ENCODE assay signal across 8 cellular contexts in the genomic region with DNA sequence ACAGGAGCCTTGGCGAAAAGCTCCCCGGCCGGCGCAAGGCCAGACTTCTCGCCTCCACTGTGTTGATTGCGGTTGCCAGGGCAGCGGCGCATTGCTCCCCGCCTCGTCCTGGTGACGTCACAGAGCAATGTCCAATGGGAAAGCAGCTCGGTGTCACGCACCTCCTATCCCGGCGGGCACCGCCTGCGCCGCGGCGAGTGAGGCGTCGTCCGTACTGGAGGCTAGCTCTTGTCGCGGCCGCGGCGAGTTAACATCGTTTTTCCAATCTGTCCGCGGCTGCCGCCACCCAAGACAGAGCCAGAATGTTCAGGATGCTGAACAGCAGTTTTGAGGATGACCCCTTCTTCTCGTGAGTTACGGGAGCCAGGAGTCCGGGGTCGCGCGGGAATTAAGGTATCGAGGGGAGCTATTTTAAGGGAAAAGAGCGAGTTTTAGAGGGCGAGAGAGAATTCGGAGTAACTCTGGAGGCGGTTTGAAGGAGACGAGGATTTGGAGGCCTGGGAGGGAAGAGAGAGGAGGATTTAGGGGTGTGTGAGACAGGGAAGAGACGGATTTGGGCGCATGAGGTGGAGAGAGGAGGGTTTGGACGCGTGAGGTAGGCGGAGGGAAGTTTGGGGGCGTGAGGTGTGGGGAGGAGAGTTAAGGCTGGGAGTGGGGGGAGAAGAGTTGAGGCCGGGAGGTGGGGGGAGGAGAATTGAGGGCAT. TPM values are rescaled to one million over a fixed set of nuclear protein-coding genes. Genes with fewer than 3 reads are reported as not detected.
DNase-seq lines count a peak whose midpoint lies in the region; ATAC-seq and TF ChIP-seq lines count a peak whose summit lies in the region.

Gene MLF1, plus strand, starts transcription at position 196 of the 704 bp plus-strand sequence. Its CDS starts 107 bp downstream, at position 303.

- ATAC-seq in HG02884 (IDR thresholded peaks at IDR 0.05; ENCODE audit: unreplicated experiment) = peak; percentile 100
- peak; percentile 99 for ATAC-seq in aorta (ENCODE audit: low FRiP score)

- H3K27ac ChIP-seq in WERI-Rb-1 = peak within 1 kb of the TSS; percentile 60
- H3K27ac ChIP-seq in iPS DF 6.9 (ENCODE audit: low read length) = no peak within 1 kb of the TSS
- H3K27ac ChIP-seq in aorta (ENCODE audit: low read depth in 1 of 2, low read length in 2 of 2) = no peak within 1 kb of the TSS

- intact Hi-C loops in aorta (cut with DNase I) = no loop called here

- in situ Hi-C loops in GM13976 (cut with MboI; ENCODE audit: low sequenced_read_pairs, unreplicated experiment) (no loop called here), T47D (cut with HindIII; ENCODE audit: low pct_unique_long_range_greater_than_20kb, low sequenced_read_pairs) (no loop called here)

- DNase-seq in GM13976 (ENCODE audit: low spot score) (peak; percentile 94), NCI-H2029 (lab: John Stamatoyannopoulos, UW) (peak; percentile 95), WERI-Rb-1 (peak; percentile 96), T47D (ENCODE audit: low read depth in 1 of 2, low spot score in 1 of 2) (peak; percentile 97 to 98), iPS DF 6.9 (ENCODE audit: low read depth, low spot score) (peak; percentile 92), retinal pigment epithelial cell (ENCODE audit: low read depth) (peak; percentile 87), aorta (peak; percentile 98 to 99)

- no peaks in the 10 kb centered on the region for H3K36me3 ChIP-seq in WERI-Rb-1
- no peaks in the 10 kb centered on the region for H3K36me3 ChIP-seq in iPS DF 6.9 (ENCODE audit: control insufficient read depth, insufficient read depth, low read length)
- H3K36me3 ChIP-seq in aorta (ENCODE audit: control insufficient read depth in 1 of 2, insufficient read depth in 2 of 2, low read length in 1 of 2) = no peaks in the 10 kb centered on the region

- whole genome bisulfite sequencing in iPS DF 6.9 (ENCODE audit: insufficient coverage, insufficient read length) = no CpG with 5 or more reads among the region's 51 CpGs
- WGBS in aorta, 2 donors = 1% methylated on average over 51 of the region's 51 CpGs

- TF ChIP-seq CTCF in GM13976 (IDR thresholded peaks at IDR 0.05; ENCODE audit: borderline replicate concordance, control extremely low read depth, extremely low read depth, insufficient read depth, missing control alignments) (no peak), WERI-Rb-1 (IDR thresholded peaks at IDR 0.05; ENCODE audit: low read depth, low read length) (no peak), retinal pigment epithelial cell (conservative IDR thresholded peaks at IDR 0.05; ENCODE audit: low read depth, low read length) (no peak)

- no peaks in the 10 kb centered on the region for H3K27me3 ChIP-seq in WERI-Rb-1 (ENCODE audit: insufficient read depth, low read depth, severe bottlenecking)
- H3K27me3 ChIP-seq in iPS DF 6.9 (ENCODE audit: control insufficient read depth, insufficient read depth, low read length) = no peaks in the 10 kb centered on the region
- no peaks in the 10 kb centered on the region for H3K27me3 ChIP-seq in aorta (ENCODE audit: control insufficient read depth in 1 of 2, insufficient read depth in 2 of 2, low read length in 1 of 2)

- H3K4me1 ChIP-seq in iPS DF 6.9 (ENCODE audit: control insufficient read depth, insufficient read depth, low read length) = no peaks in the 10 kb centered on the region; the same call in 1 of the 2 replicates
- H3K4me1 ChIP-seq in aorta (ENCODE audit: control insufficient read depth in 1 of 2, insufficient read depth in 2 of 2, low read length in 2 of 2) = no peaks in the 10 kb centered on the region

- H3K9me3 ChIP-seq in WERI-Rb-1 (ENCODE audit: severe bottlenecking) (no peaks in the 10 kb centered on the region), iPS DF 6.9 (ENCODE audit: control insufficient read depth, insufficient read depth, low read length) (no peaks in the 10 kb centered on the region), aorta (ENCODE audit: control insufficient read depth, low read length) (no peaks in the 10 kb centered on the region)

- H3K4me3 ChIP-seq in WERI-Rb-1 (ENCODE audit: low read depth, low read length) = peak within 1 kb of the TSS; percentile 59
- peak within 1 kb of the TSS; percentile 55; the same call in 1 of the 2 replicates for H3K4me3 ChIP-seq in iPS DF 6.9 (ENCODE audit: low read length)
- H3K4me3 ChIP-seq in retinal pigment epithelial cell (ENCODE audit: low read length) = peak within 1 kb of the TSS; percentile 71
- peak within 1 kb of the TSS in 1 of 2 donors; percentile 77 for H3K4me3 ChIP-seq in aorta (ENCODE audit: low read length in 2 of 2)

RNA-seq across cellular contexts. Expression of gene MLF1, which starts in this region (rescaled TPM):
- total RNA-seq in aorta = 1 to 10 TPM; 8.7 to 8.8 TPM
- 1 to 10 TPM; 2.3 to 8.3 TPM for polyA plus RNA-seq in aorta
